ENCODE assay signal across 1 cellular context in the genomic region with DNA sequence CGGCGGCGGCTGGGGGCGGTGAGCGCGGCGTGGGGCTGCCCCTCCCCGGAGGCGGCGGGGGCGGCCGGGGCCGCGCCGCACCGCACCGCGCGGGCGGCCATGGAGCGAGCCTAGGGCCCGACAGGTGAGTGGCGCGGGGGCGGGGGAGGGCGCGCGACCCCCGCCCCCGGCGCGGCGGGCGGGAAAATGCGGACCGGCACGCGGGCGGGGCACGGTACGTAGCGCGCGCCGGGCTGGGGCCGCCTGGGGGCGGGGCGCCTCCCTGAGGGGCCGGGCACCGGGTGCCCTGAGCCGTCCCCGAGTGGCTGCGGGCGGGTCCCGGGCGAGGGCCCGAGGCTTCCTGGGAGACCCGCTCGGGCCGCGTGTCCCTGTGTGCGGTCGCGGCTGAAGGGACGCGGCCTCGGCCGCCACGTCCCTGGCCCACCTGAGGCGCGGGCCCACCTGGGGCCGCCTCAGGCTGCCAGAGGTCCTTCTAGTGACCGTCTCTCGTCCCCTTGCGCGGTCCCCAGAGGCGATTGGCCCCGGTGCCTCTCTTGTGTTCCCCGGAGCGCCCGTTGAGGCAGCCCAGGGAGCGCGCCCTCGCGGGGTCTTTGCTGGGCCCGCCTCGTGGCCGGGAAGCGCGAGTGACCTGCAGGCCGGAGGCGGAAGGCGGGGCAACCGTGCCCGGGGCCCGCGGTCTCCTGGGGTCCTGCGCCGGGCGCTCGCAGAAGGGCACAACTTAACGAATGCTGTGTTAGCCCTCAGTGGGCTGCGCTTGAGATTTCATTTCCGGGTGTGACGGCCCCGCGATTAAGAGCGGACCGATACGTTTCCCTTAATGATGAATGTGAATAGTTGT.
A peak's percentile ranks its signal among the peaks of the same experiment; 100 is the strongest.
TF ChIP-seq lines count a peak whose summit lies in the region.

No MANE protein-coding gene starts in this region.

TF ChIP-seq in HepG2, 621 proteins besides CTCF, POLR2A, EP300 and RAD21 (continues in another document):
- no peak for TF ChIP-seq SIX1 (CRISPR knock-in tag; IDR thresholded peaks at IDR 0.05; ENCODE audit: borderline replicate concordance)
- TF ChIP-seq, protein P1, sequence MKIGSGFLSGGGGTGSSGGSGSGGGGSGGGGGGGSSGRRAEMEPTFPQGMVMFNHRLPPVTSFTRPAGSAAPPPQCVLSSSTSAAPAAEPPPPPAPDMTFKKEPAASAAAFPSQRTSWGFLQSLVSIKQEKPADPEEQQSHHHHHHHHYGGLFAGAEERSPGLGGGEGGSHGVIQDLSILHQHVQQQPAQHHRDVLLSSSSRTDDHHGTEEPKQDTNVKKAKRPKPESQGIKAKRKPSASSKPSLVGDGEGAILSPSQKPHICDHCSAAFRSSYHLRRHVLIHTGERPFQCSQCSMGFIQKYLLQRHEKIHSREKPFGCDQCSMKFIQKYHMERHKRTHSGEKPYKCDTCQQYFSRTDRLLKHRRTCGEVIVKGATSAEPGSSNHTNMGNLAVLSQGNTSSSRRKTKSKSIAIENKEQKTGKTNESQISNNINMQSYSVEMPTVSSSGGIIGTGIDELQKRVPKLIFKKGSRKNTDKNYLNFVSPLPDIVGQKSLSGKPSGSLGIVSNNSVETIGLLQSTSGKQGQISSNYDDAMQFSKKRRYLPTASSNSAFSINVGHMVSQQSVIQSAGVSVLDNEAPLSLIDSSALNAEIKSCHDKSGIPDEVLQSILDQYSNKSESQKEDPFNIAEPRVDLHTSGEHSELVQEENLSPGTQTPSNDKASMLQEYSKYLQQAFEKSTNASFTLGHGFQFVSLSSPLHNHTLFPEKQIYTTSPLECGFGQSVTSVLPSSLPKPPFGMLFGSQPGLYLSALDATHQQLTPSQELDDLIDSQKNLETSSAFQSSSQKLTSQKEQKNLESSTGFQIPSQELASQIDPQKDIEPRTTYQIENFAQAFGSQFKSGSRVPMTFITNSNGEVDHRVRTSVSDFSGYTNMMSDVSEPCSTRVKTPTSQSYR (CRISPR knock-in tag; IDR thresholded peaks at IDR 0.05; ENCODE audit: borderline replicate concordance): peak; percentile 21; the same call in 1 of the 2 replicates
- TF ChIP-seq TOE1 (CRISPR knock-in tag; IDR thresholded peaks at IDR 0.05): no peak
- TF ChIP-seq, protein P2, sequence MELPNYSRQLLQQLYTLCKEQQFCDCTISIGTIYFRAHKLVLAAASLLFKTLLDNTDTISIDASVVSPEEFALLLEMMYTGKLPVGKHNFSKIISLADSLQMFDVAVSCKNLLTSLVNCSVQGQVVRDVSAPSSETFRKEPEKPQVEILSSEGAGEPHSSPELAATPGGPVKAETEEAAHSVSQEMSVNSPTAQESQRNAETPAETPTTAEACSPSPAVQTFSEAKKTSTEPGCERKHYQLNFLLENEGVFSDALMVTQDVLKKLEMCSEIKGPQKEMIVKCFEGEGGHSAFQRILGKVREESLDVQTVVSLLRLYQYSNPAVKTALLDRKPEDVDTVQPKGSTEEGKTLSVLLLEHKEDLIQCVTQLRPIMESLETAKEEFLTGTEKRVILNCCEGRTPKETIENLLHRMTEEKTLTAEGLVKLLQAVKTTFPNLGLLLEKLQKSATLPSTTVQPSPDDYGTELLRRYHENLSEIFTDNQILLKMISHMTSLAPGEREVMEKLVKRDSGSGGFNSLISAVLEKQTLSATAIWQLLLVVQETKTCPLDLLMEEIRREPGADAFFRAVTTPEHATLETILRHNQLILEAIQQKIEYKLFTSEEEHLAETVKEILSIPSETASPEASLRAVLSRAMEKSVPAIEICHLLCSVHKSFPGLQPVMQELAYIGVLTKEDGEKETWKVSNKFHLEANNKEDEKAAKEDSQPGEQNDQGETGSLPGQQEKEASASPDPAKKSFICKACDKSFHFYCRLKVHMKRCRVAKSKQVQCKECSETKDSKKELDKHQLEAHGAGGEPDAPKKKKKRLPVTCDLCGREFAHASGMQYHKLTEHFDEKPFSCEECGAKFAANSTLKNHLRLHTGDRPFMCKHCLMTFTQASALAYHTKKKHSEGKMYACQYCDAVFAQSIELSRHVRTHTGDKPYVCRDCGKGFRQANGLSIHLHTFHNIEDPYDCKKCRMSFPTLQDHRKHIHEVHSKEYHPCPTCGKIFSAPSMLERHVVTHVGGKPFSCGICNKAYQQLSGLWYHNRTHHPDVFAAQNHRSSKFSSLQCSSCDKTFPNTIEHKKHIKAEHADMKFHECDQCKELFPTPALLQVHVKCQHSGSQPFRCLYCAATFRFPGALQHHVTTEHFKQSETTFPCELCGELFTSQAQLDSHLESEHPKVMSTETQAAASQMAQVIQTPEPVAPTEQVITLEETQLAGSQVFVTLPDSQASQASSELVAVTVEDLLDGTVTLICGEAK (IDR thresholded peaks at IDR 0.05): no peak
- TF ChIP-seq, protein P2 (CRISPR knock-in tag; IDR thresholded peaks at IDR 0.05): peak; percentile 61; the same call in 1 of the 2 replicates
- 0 out of 2 replicates have a peak, but pooled peaks have one; percentile 47 for TF ChIP-seq SIN3A (IDR thresholded peaks at IDR 0.05; ENCODE audit: borderline replicate concordance, low read depth, low read length)
- TF ChIP-seq, protein P3, sequence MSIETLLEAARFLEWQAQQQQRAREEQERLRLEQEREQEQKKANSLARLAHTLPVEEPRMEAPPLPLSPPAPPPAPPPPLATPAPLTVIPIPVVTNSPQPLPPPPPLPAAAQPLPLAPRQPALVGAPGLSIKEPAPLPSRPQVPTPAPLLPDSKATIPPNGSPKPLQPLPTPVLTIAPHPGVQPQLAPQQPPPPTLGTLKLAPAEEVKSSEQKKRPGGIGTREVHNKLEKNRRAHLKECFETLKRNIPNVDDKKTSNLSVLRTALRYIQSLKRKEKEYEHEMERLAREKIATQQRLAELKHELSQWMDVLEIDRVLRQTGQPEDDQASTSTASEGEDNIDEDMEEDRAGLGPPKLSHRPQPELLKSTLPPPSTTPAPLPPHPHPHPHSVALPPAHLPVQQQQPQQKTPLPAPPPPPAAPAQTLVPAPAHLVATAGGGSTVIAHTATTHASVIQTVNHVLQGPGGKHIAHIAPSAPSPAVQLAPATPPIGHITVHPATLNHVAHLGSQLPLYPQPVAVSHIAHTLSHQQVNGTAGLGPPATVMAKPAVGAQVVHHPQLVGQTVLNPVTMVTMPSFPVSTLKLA (IDR thresholded peaks at IDR 0.05): no peak
- TF ChIP-seq THYN1 (CRISPR knock-in tag; IDR thresholded peaks at IDR 0.05; ENCODE audit: borderline replicate concordance, low read depth): no peak
- no peak for TF ChIP-seq ZNF333 (CRISPR knock-in tag; IDR thresholded peaks at IDR 0.05; ENCODE audit: borderline replicate concordance)
- TF ChIP-seq, protein P4, sequence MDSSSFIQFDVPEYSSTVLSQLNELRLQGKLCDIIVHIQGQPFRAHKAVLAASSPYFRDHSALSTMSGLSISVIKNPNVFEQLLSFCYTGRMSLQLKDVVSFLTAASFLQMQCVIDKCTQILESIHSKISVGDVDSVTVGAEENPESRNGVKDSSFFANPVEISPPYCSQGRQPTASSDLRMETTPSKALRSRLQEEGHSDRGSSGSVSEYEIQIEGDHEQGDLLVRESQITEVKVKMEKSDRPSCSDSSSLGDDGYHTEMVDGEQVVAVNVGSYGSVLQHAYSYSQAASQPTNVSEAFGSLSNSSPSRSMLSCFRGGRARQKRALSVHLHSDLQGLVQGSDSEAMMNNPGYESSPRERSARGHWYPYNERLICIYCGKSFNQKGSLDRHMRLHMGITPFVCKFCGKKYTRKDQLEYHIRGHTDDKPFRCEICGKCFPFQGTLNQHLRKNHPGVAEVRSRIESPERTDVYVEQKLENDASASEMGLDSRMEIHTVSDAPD (CRISPR knock-in tag; IDR thresholded peaks at IDR 0.05): no peak
- TF ChIP-seq RAD51 (IDR thresholded peaks at IDR 0.05; ENCODE audit: borderline replicate concordance): no peak
- TF ChIP-seq NFKB2 (CRISPR knock-in tag; IDR thresholded peaks at IDR 0.05; ENCODE audit: borderline replicate concordance): peak; percentile 82; the same call in 1 of the 2 replicates
- TF ChIP-seq CEBPG (CRISPR knock-in tag; IDR thresholded peaks at IDR 0.05): no peak
- TF ChIP-seq, protein P5, sequence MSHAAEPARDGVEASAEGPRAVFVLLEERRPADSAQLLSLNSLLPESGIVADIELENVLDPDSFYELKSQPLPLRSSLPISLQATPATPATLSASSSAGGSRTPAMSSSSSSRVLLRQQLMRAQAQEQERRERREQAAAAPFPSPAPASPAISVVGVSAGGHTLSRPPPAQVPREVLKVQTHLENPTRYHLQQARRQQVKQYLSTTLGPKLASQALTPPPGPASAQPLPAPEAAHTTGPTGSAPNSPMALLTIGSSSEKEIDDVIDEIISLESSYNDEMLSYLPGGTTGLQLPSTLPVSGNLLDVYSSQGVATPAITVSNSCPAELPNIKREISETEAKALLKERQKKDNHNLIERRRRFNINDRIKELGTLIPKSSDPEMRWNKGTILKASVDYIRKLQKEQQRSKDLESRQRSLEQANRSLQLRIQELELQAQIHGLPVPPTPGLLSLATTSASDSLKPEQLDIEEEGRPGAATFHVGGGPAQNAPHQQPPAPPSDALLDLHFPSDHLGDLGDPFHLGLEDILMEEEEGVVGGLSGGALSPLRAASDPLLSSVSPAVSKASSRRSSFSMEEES (CRISPR knock-in tag; IDR thresholded peaks at IDR 0.05): 0 out of 2 replicates have a peak, but pooled peaks have one; percentile 12
- peak; percentile 42; the same call in 1 of the 2 replicates for TF ChIP-seq ZC3H13 (CRISPR knock-in tag; IDR thresholded peaks at IDR 0.05)
- TF ChIP-seq SALL2 (CRISPR knock-in tag; IDR thresholded peaks at IDR 0.05): no peak
- TF ChIP-seq, protein P6, sequence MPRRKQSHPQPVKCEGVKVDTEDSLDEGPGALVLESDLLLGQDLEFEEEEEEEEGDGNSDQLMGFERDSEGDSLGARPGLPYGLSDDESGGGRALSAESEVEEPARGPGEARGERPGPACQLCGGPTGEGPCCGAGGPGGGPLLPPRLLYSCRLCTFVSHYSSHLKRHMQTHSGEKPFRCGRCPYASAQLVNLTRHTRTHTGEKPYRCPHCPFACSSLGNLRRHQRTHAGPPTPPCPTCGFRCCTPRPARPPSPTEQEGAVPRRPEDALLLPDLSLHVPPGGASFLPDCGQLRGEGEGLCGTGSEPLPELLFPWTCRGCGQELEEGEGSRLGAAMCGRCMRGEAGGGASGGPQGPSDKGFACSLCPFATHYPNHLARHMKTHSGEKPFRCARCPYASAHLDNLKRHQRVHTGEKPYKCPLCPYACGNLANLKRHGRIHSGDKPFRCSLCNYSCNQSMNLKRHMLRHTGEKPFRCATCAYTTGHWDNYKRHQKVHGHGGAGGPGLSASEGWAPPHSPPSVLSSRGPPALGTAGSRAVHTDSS (CRISPR knock-in tag; conservative IDR thresholded peaks at IDR 0.05): no peak
- TF ChIP-seq RARG (CRISPR knock-in tag; IDR thresholded peaks at IDR 0.05; ENCODE audit: low read depth): no peak
- TF ChIP-seq ZNF720 (CRISPR knock-in tag; IDR thresholded peaks at IDR 0.05): no peak
- 0 out of 2 replicates have a peak, but pooled peaks have one; percentile 33 for TF ChIP-seq MAF1 (CRISPR knock-in tag; IDR thresholded peaks at IDR 0.05; ENCODE audit: borderline replicate concordance)
- TF ChIP-seq ZNF792 (CRISPR knock-in tag; IDR thresholded peaks at IDR 0.05): no peak
- TF ChIP-seq TBL1XR1 (IDR thresholded peaks at IDR 0.05; ENCODE audit: borderline replicate concordance, low read length, partially characterized antibody): no peak
- TF ChIP-seq EHMT2 (IDR thresholded peaks at IDR 0.05; ENCODE audit: borderline replicate concordance, low read depth, low read length): no peak
- peak; percentile 54; the same call in 1 of the 2 replicates for TF ChIP-seq POGZ (CRISPR knock-in tag; IDR thresholded peaks at IDR 0.05)
- no peak for TF ChIP-seq ZMYM3 (CRISPR knock-in tag; IDR thresholded peaks at IDR 0.05)
- TF ChIP-seq, protein P7, sequence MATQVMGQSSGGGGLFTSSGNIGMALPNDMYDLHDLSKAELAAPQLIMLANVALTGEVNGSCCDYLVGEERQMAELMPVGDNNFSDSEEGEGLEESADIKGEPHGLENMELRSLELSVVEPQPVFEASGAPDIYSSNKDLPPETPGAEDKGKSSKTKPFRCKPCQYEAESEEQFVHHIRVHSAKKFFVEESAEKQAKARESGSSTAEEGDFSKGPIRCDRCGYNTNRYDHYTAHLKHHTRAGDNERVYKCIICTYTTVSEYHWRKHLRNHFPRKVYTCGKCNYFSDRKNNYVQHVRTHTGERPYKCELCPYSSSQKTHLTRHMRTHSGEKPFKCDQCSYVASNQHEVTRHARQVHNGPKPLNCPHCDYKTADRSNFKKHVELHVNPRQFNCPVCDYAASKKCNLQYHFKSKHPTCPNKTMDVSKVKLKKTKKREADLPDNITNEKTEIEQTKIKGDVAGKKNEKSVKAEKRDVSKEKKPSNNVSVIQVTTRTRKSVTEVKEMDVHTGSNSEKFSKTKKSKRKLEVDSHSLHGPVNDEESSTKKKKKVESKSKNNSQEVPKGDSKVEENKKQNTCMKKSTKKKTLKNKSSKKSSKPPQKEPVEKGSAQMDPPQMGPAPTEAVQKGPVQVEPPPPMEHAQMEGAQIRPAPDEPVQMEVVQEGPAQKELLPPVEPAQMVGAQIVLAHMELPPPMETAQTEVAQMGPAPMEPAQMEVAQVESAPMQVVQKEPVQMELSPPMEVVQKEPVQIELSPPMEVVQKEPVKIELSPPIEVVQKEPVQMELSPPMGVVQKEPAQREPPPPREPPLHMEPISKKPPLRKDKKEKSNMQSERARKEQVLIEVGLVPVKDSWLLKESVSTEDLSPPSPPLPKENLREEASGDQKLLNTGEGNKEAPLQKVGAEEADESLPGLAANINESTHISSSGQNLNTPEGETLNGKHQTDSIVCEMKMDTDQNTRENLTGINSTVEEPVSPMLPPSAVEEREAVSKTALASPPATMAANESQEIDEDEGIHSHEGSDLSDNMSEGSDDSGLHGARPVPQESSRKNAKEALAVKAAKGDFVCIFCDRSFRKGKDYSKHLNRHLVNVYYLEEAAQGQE (IDR thresholded peaks at IDR 0.05; ENCODE audit: borderline replicate concordance in 1 of 2, low read depth in 1 of 2, low read length in 2 of 2): no peak
- peak; percentile 37; the same call in 1 of the 2 replicates for TF ChIP-seq MED13 (CRISPR knock-in tag; IDR thresholded peaks at IDR 0.05)
- no peak for TF ChIP-seq ONECUT2 (CRISPR knock-in tag; IDR thresholded peaks at IDR 0.05)
